In the genomic region with DNA sequence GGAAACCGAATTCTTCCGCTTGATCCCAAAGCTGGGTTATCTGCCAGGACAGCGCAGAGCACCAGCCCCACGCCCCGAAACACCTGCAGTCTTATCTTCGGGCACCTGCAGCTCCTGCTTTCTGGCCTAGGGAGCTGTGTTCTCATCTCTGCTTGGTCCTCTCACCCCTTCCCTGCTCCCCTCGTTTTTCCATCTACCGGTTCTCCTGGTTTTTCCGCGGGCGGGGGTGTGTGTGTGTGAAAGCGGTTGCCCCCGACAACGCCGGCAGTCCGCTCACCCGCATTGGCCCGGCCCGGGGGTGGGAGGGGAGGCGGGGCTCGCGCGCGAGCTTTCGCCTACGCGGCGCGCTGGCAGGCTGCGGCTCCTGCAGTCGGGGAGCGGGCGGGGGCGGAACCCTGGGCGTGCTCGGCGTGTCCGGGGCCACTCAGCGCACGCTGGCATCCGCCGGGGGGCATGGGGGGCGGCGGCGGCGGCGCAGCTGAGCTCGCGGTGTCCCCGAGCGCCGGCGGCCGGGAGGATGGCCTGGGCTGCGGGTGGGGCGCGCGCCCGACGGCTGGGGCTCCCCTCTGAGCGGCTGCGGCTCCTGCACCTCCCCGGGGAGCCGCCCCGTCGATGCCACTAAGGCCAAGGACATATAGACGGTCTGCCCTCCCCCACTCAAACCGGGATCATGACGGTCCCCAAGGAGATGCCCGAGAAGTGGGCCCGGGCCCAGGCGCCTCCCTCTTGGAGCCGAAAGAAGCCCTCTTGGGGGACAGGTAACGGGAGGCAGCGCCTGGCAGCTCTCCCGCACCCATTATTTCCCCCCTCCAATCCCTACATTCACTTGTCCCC, we compare ENCODE assay signal across 8 cellular contexts. TPM values are rescaled to one million over a fixed set of nuclear protein-coding genes. Genes with fewer than 3 reads are reported as not detected.
DNase-seq lines count a peak whose midpoint lies in the region; ATAC-seq and TF ChIP-seq lines count a peak whose summit lies in the region.

No MANE protein-coding gene starts in this region.

- H3K4me3 ChIP-seq in foreskin fibroblast (ENCODE audit: low read depth in 1 of 2, low read length in 2 of 2) (peak overlapping the region; percentile 43 to 100), neuronal stem cell (ENCODE audit: low read length in 2 of 2) (peak overlapping the region in 1 of 2 donors; percentile 77)

- H3K27me3 Mint-ChIP-seq in stimulated activated naive CD8-positive, alpha-beta T cell treated with anti-CD3 and anti-CD28 coated beads, Interleukin-15, amount 100 ng/mL, for 72 hours, result no peaks in the 10 kb centered on the region

- no CpG with 5 or more reads among the region's 76 CpGs for WGBS in neuronal stem cell (ENCODE audit: extremely low coverage in 2 of 2, insufficient read length in 2 of 2, insufficient replicate concordance in 1 of 2), 2 donors

- peak overlapping the region; percentile 88 to 98 for H3K4me3 Mint-ChIP-seq in stimulated activated naive CD8-positive, alpha-beta T cell treated with anti-CD3 and anti-CD28 coated beads, Interleukin-15, amount 100 ng/mL, for 72 hours

- peaks cover 8% of the 10 kb centered on the region for H3K79me1 ChIP-seq in neuronal stem cell (ENCODE audit: low read depth, low read length)

- ATAC-seq in HG02885 (IDR thresholded peaks at IDR 0.05; ENCODE audit: poor library complexity, unreplicated experiment) (peak; percentile 62), HG03442 (IDR thresholded peaks at IDR 0.05; ENCODE audit: unreplicated experiment) (no peak)
- peak; percentile 69 for ATAC-seq in stimulated activated naive CD8-positive, alpha-beta T cell treated with anti-CD3 and anti-CD28 coated beads, Interleukin-15, amount 100 ng/mL, for 72 hours

- TF ChIP-seq CTCF in foreskin fibroblast (IDR thresholded peaks at IDR 0.05; ENCODE audit: low read depth, low read length), result no peak

- H3K27me3 ChIP-seq in neuronal stem cell (ENCODE audit: control insufficient read depth in 3 of 3, insufficient read depth in 3 of 3, low read depth in 1 of 3, low read length in 3 of 3), result peaks cover 0 to 2% (median 0%) of the 10 kb centered on the region in 3 experiments

- no peak overlapping the region for H3K27ac ChIP-seq in neuronal stem cell (replicated peaks; ENCODE audit: low read length)

- peak overlapping the region; percentile 78 for H3K4me2 ChIP-seq in neuronal stem cell (ENCODE audit: insufficient read depth, low read length, poor library complexity, severe bottlenecking)

- no peak overlapping the region for H3K23ac ChIP-seq in neuronal stem cell (ENCODE audit: low read depth, low read length, poor library complexity)

- H2AK5ac ChIP-seq in neuronal stem cell (ENCODE audit: low read depth, low read length), result no peak overlapping the region

- DNase-seq in DMS153 (lab: John Stamatoyannopoulos, UW) (peak; percentile 77), RPMI7951 (ENCODE audit: low read depth) (peak; percentile 54), foreskin fibroblast (peak; percentile 79 to 93), neuronal stem cell (ENCODE audit: low spot score) (no peak)
- DNase-seq in activated gamma-delta T cell treated with anti-CD3 and anti-CD28 coated beads, Interleukin-2, amount 50 U/mL, for 16 hours (ENCODE audit: low read depth), result peak; percentile 83
- peak; percentile 82 to 83 for DNase-seq in stimulated activated naive CD8-positive, alpha-beta T cell treated with anti-CD3 and anti-CD28 coated beads, Interleukin-15, amount 100 ng/mL, for 72 hours

- H3K36me3 ChIP-seq in neuronal stem cell (replicated peaks in 1 of 2; ENCODE audit: control insufficient read depth in 2 of 2, insufficient read depth in 2 of 2, low read length in 2 of 2), result peaks cover 16 to 48% of the 10 kb centered on the region in 2 donors

- H3K4me1 ChIP-seq in neuronal stem cell (ENCODE audit: control insufficient read depth in 2 of 2, insufficient read depth in 1 of 2, low read depth in 1 of 2, low read length in 2 of 2), result peaks cover 7 to 26% of the 10 kb centered on the region in 2 donors

- no peak overlapping the region for H4K8ac ChIP-seq in neuronal stem cell (ENCODE audit: low read depth, low read length)

- H3K9me3 ChIP-seq in neuronal stem cell (replicated peaks in 1 of 2; ENCODE audit: control insufficient read depth in 2 of 2, insufficient read depth in 1 of 2, low read depth in 1 of 2, low read length in 2 of 2), result no peaks in the 10 kb centered on the region

- peak overlapping the region; percentile 53 for H2BK120ac ChIP-seq in neuronal stem cell (ENCODE audit: low read depth, low read length)

- peak overlapping the region; percentile 75 for H3K9ac ChIP-seq in neuronal stem cell (ENCODE audit: low read depth, low read length, poor library complexity)

- no peak overlapping the region for H2AFZ ChIP-seq in neuronal stem cell (ENCODE audit: low read length)

- peak overlapping the region; percentile 55 for H3K27ac Mint-ChIP-seq in stimulated activated naive CD8-positive, alpha-beta T cell treated with anti-CD3 and anti-CD28 coated beads, Interleukin-15, amount 100 ng/mL, for 72 hours

- H3K4ac ChIP-seq in neuronal stem cell (ENCODE audit: low read length), result no peak overlapping the region

- H4K91ac ChIP-seq in neuronal stem cell (ENCODE audit: low read depth, low read length, poor library complexity), result no peak overlapping the region

- no peaks in the 10 kb centered on the region for H3K9me3 Mint-ChIP-seq in stimulated activated naive CD8-positive, alpha-beta T cell treated with anti-CD3 and anti-CD28 coated beads, Interleukin-15, amount 100 ng/mL, for 72 hours

- H3K14ac ChIP-seq in neuronal stem cell (ENCODE audit: low read length), result no peak overlapping the region

- no peak overlapping the region for H2BK12ac ChIP-seq in neuronal stem cell (ENCODE audit: low read length)

- H3K18ac ChIP-seq in neuronal stem cell (ENCODE audit: low read length), result peak overlapping the region; percentile 66

- H3K4me1 Mint-ChIP-seq in stimulated activated naive CD8-positive, alpha-beta T cell treated with anti-CD3 and anti-CD28 coated beads, Interleukin-15, amount 100 ng/mL, for 72 hours, result peaks cover 74% of the 10 kb centered on the region

- no peak overlapping the region for H2BK15ac ChIP-seq in neuronal stem cell (ENCODE audit: low read length)

- no peak overlapping the region for H2BK5ac ChIP-seq in neuronal stem cell (ENCODE audit: low read length)

RNA-seq across cellular contexts. Expression of a gene that starts 3.2 kb away (rescaled TPM):
- 21.1 and 26.5 TPM in 2 replicates for total RNA-seq in RPMI7951 (2014; rRNA removed; shearing (Covaris generic))
- polyA plus RNA-seq in neuronal stem cell (2013, experiment 1 of 2), result 23.7 TPM
- polyA plus RNA-seq in neuronal stem cell (2013, experiment 2 of 2), result 22.1 TPM

RNA-seq across cellular contexts. Expression of a gene that starts 7.6 kb away (rescaled TPM):
- total RNA-seq in RPMI7951 (2014; rRNA removed; shearing (Covaris generic)), result not detected in 2 replicates
- polyA plus RNA-seq in neuronal stem cell (2013, experiment 1 of 2), result not detected
- polyA plus RNA-seq in neuronal stem cell (2013, experiment 2 of 2), result not detected

RNA-seq across cellular contexts. Expression of a gene that starts 56.1 kb away (rescaled TPM):
- total RNA-seq in RPMI7951 (2014; rRNA removed; shearing (Covaris generic)), result 107 and 122 TPM in 2 replicates
- 56.1 TPM for polyA plus RNA-seq in neuronal stem cell (2013, experiment 1 of 2)
- 53.9 TPM for polyA plus RNA-seq in neuronal stem cell (2013, experiment 2 of 2)
